10 cellular contexts compared by ENCODE assay signal in genomic region chr2:220076734-220077133, GRCh38.
DNase-seq lines count a peak whose midpoint lies in the region; ATAC-seq and TF ChIP-seq lines count a peak whose summit lies in the region.
"Had no signal": no experiment of that assay in that cellular context is flagged by ENCODE, and none has a peak within 500 bp of the region (broad histone marks: within the 10 kb centered on the region; RNA-seq: fewer than 3 reads in every experiment).

No MANE protein-coding gene starts in this region.

- H3K36me3 ChIP-seq in ascending aorta (no peaks in the 10 kb centered on the region), left ventricle myocardium inferior (no peaks in the 10 kb centered on the region), thoracic aorta (no peaks in the 10 kb centered on the region)

- peak overlapping the region in 1 of 2 donors; percentile 32 for H3K4me3 ChIP-seq in ascending aorta
- no peak overlapping the region for H3K4me3 ChIP-seq in left ventricle myocardium inferior
- H3K4me3 ChIP-seq in thoracic aorta = peak overlapping the region; percentile 49

- peak overlapping the region; percentile 80 to 85 for H3K27ac ChIP-seq in ascending aorta
- H3K27ac ChIP-seq in left ventricle myocardium inferior (replicated peaks) = peak overlapping the region; percentile 48
- H3K27ac ChIP-seq in thoracic aorta = peak overlapping the region; percentile 78 to 85

- TF ChIP-seq CTCF in ascending aorta (IDR thresholded peaks at IDR 0.05) = peak; percentile 21 to 45 (median 22)
- TF ChIP-seq CTCF in left ventricle myocardium inferior (IDR thresholded peaks at IDR 0.05; ENCODE audit: borderline replicate concordance) = peak; percentile 39
- peak; percentile 43 for TF ChIP-seq CTCF in thoracic aorta (IDR thresholded peaks at IDR 0.05)

- H3K9me3 ChIP-seq in ascending aorta = no peaks in the 10 kb centered on the region
- no peaks in the 10 kb centered on the region for H3K9me3 ChIP-seq in left ventricle myocardium inferior (replicated peaks)
- H3K9me3 ChIP-seq in thoracic aorta = no peaks in the 10 kb centered on the region

- CTCF ChIA-PET in HEK293T (lab: Yijun Ruan, JAX) = interaction anchor here (1.1 kb wide), 1 partner anchor 123 kb away, joined by 3 read pairs; no protein-coding TSS in a partner anchor

- no peaks in the 10 kb centered on the region for H3K9me3 Mint-ChIP-seq in activated naive CD8-positive, alpha-beta T cell treated with anti-CD3 and anti-CD28 coated beads for 36 hours

- DNase-seq in HEK293T (ENCODE audit: extremely low spot score) = peak; percentile 27
- DNase-seq in ascending aorta (ENCODE audit: low spot score in 2 of 2) = peak in 1 of 2 donors; percentile 78
- DNase-seq in left ventricle myocardium inferior = no peak
- peak; percentile 16 for DNase-seq in thoracic aorta (ENCODE audit: low spot score)
- no peak for DNase-seq in activated naive CD8-positive, alpha-beta T cell treated with anti-CD3 and anti-CD28 coated beads for 36 hours
- DNase-seq in posterior vena cava (ENCODE audit: low spot score) = no peak
- DNase-seq: activated effector memory CD4-positive, alpha-beta T cell treated with anti-CD3 and anti-CD28 coated beads, Interleukin-2, amount 50 U/mL, for 16 hours; NCI-H2171; nucleus accumbens had no signal

- POLR2A ChIA-PET in HEK293T (lab: Yijun Ruan, JAX) = no interaction called here

- H3K27me3 Mint-ChIP-seq in activated naive CD8-positive, alpha-beta T cell treated with anti-CD3 and anti-CD28 coated beads for 36 hours = no peaks in the 10 kb centered on the region

- H3K27ac Mint-ChIP-seq in activated naive CD8-positive, alpha-beta T cell treated with anti-CD3 and anti-CD28 coated beads for 36 hours = no peak overlapping the region

- no peak overlapping the region for H3K4me3 Mint-ChIP-seq in activated naive CD8-positive, alpha-beta T cell treated with anti-CD3 and anti-CD28 coated beads for 36 hours

- no peaks in the 10 kb centered on the region for H3K4me1 Mint-ChIP-seq in activated naive CD8-positive, alpha-beta T cell treated with anti-CD3 and anti-CD28 coated beads for 36 hours

- H3K36me3 Mint-ChIP-seq in activated naive CD8-positive, alpha-beta T cell treated with anti-CD3 and anti-CD28 coated beads for 36 hours = no peaks in the 10 kb centered on the region

- H3K4me1 ChIP-seq in ascending aorta (peaks cover 0 to 23% of the 10 kb centered on the region in 2 donors), left ventricle myocardium inferior (peaks cover 4% of the 10 kb centered on the region), thoracic aorta (ENCODE audit: control insufficient read depth in 1 of 2, low read depth in 2 of 2) (peaks cover 5 to 41% of the 10 kb centered on the region in 2 donors)

- peak; percentile 57 for ATAC-seq in thoracic aorta (ENCODE audit: insufficient number of reproducible peaks, low FRiP score, low read depth)
- ATAC-seq in GM19463 (IDR thresholded peaks at IDR 0.05; ENCODE audit: unreplicated experiment) = no peak

- H3K27me3 ChIP-seq in ascending aorta (no peaks in the 10 kb centered on the region), left ventricle myocardium inferior (ENCODE audit: low read depth) (peaks cover 40% of the 10 kb centered on the region), thoracic aorta (replicated peaks; ENCODE audit: insufficient read depth) (no peaks in the 10 kb centered on the region)

- intact Hi-C loops in ascending aorta (cut with DNase I) = loop anchor here (2.0 to 5.0 kb wide), 5 partner anchors 200 to 1866 kb away; partner anchors contain the start of gene EPHA4
- intact Hi-C loops in left ventricle myocardium inferior (cut with micrococcal nuclease) = no loop called here
- intact Hi-C loops in posterior vena cava (cut with DNase I) = no loop called here

TF ChIP-seq in HEK293T, 16 proteins besides CTCF, POLR2A, EP300 and RAD21:
- TF ChIP-seq SP1 (IDR thresholded peaks at IDR 0.05) = no peak
- no peak for TF ChIP-seq TARDBP (IDR thresholded peaks at IDR 0.05)
- no peak for TF ChIP-seq CTBP1 (IDR thresholded peaks at IDR 0.05; ENCODE audit: borderline replicate concordance)
- no peak for TF ChIP-seq FOXK2 (IDR thresholded peaks at IDR 0.05)
- no peak for TF ChIP-seq HDGF (IDR thresholded peaks at IDR 0.05; ENCODE audit: borderline replicate concordance)
- TF ChIP-seq SUZ12 (IDR thresholded peaks at IDR 0.05) = no peak
- no peak for TF ChIP-seq NFRKB (IDR thresholded peaks at IDR 0.05)
- TF ChIP-seq L3MBTL2 (conservative IDR thresholded peaks at IDR 0.05) = no peak
- no peak for TF ChIP-seq ARNT (IDR thresholded peaks at IDR 0.05)

Comparison
In these comparisons a context has a peak if more than half of its experiments do, and no peak if none do; other contexts are left out.
1. DNase-seq: peak in HEK293T (single experiment) and thoracic aorta (single experiment); none in left ventricle myocardium inferior (single experiment), activated naive CD8-positive, alpha-beta T cell treated with anti-CD3 and anti-CD28 coated beads for 36 hours (single experiment) and posterior vena cava (single experiment).
2. Peak in every context shown above with its lines, with median percentiles within 50 percentile points of each other: H3K27ac ChIP-seq and CTCF ChIP-seq.